1 cellular context compared by ENCODE assay signal in the genomic region with DNA sequence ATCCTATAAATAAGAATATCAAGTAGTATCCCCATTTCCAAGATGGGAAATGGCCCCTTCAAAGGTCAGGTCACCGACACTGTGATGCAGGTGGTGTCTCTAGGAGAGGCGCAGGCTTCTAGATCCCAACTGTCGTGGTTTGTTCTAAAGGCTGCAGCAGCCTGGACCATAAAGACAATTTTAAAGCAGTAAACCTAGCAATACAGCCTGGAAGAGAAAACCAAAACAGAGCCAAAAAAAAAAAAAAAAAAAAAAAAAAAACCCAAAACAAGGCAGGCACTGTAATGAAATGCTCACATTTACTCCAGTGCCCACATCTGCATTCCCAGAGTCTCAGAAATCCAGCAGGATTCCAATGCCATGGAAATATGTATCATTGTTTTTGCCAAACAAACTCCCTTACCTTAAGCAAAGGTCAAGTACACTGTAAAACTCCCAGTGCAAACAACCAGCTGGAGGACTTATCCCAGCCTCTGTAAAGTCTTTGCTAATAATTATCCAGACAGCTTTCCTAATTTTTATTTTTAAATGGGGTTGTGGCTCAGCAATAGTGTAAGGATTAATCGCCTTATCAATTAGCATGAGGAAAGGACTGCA.
A peak's percentile ranks its signal among the peaks of the same experiment; 100 is the strongest.
TF ChIP-seq lines count a peak whose summit lies in the region.

No MANE protein-coding gene starts in this region.

TF ChIP-seq in HepG2, 621 proteins besides CTCF, POLR2A, EP300 and RAD21 (continued from another document and continues in another):
- TF ChIP-seq PRDM15 (CRISPR knock-in tag; IDR thresholded peaks at IDR 0.05) (no peak; the same call in 1 of the 2 replicates), NBN (conservative IDR thresholded peaks at IDR 0.05) (no peak), POLR2AphosphoS5 (IDR thresholded peaks at IDR 0.05; ENCODE audit: low read depth, low read length) (no peak), NONO (IDR thresholded peaks at IDR 0.05) (no peak), NONO (CRISPR knock-in tag; conservative IDR thresholded peaks at IDR 0.05) (0 out of 2 replicates have a peak, but pooled peaks have one; percentile 31), HINFP (CRISPR knock-in tag; IDR thresholded peaks at IDR 0.05; ENCODE audit: low read depth) (no peak), FOXO1 (CRISPR knock-in tag; IDR thresholded peaks at IDR 0.05) (peak; percentile 88), ZNF740 (CRISPR knock-in tag; IDR thresholded peaks at IDR 0.05) (no peak), NR2F1 (CRISPR knock-in tag; IDR thresholded peaks at IDR 0.05) (peak; percentile 29 to 70; a peak in 2 of 4 replicates), RFX1 (IDR thresholded peaks at IDR 0.05) (peak; percentile 48; the same call in 1 of the 2 replicates), ZBTB42 (CRISPR knock-in tag; IDR thresholded peaks at IDR 0.05) (no peak; the same call in 1 of the 2 replicates), NRL (CRISPR knock-in tag; IDR thresholded peaks at IDR 0.05; ENCODE audit: borderline replicate concordance) (no peak), ZSCAN12 (CRISPR knock-in tag; IDR thresholded peaks at IDR 0.05) (0 out of 2 replicates have a peak, but pooled peaks have one; percentile 10), HOXA5 (CRISPR knock-in tag; IDR thresholded peaks at IDR 0.05) (peak; percentile 75; the same call in 1 of the 2 replicates), HNRNPL (IDR thresholded peaks at IDR 0.05; ENCODE audit: low read depth, low read length) (no peak), ZNF558 (CRISPR knock-in tag; IDR thresholded peaks at IDR 0.05; ENCODE audit: borderline replicate concordance) (no peak), ZFP36L1 (CRISPR knock-in tag; IDR thresholded peaks at IDR 0.05) (no peak), NR2F2 (IDR thresholded peaks at IDR 0.05; ENCODE audit: borderline replicate concordance, low read depth) (peak; percentile 78; the same call in 1 of the 2 replicates), TEAD3 (CRISPR knock-in tag; optimal IDR thresholded peaks at IDR 0.05; ENCODE audit: borderline replicate concordance) (peak; percentile 92), NFKBIZ (CRISPR knock-in tag; IDR thresholded peaks at IDR 0.05) (0 out of 2 replicates have a peak, but pooled peaks have one; percentile 35), EZH2 (conservative IDR thresholded peaks at IDR 0.05; ENCODE audit: low read depth, low read length) (no peak), HOMEZ (CRISPR knock-in tag; IDR thresholded peaks at IDR 0.05; ENCODE audit: low read depth) (no peak; the same call in 1 of the 2 replicates), ZBTB40 (IDR thresholded peaks at IDR 0.05) (no peak), ZBTB40 (CRISPR knock-in tag; IDR thresholded peaks at IDR 0.05) (no peak; the same call in 1 of the 2 replicates), HCFC1 (IDR thresholded peaks at IDR 0.05; ENCODE audit: low read depth, low read length) (no peak)
- TF ChIP-seq, protein P1, sequence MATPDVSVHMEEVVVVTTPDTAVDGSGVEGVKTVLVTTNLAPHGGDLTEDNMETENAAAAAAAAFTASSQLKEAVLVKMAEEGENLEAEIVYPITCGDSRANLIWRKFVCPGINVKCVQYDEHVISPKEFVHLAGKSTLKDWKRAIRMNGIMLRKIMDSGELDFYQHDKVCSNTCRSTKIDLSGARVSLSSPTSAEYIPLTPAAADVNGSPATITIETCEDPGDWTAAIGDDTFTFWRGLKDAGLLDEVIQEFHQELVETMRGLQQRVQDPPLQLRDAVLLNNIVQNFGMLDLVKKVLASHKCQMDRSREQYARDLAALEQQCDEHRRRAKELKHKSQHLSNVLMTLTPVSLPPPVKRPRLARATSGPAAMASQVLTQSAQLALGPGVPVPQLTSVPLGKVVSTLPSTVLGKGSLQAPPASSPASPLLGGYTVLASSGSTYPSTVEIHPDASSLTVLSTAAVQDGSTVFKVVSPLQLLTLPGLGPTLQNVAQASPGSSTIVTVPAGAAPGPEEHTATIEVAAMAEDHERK (CRISPR knock-in tag; IDR thresholded peaks at IDR 0.05; ENCODE audit: low read depth): no peak
- TF ChIP-seq, protein P2, sequence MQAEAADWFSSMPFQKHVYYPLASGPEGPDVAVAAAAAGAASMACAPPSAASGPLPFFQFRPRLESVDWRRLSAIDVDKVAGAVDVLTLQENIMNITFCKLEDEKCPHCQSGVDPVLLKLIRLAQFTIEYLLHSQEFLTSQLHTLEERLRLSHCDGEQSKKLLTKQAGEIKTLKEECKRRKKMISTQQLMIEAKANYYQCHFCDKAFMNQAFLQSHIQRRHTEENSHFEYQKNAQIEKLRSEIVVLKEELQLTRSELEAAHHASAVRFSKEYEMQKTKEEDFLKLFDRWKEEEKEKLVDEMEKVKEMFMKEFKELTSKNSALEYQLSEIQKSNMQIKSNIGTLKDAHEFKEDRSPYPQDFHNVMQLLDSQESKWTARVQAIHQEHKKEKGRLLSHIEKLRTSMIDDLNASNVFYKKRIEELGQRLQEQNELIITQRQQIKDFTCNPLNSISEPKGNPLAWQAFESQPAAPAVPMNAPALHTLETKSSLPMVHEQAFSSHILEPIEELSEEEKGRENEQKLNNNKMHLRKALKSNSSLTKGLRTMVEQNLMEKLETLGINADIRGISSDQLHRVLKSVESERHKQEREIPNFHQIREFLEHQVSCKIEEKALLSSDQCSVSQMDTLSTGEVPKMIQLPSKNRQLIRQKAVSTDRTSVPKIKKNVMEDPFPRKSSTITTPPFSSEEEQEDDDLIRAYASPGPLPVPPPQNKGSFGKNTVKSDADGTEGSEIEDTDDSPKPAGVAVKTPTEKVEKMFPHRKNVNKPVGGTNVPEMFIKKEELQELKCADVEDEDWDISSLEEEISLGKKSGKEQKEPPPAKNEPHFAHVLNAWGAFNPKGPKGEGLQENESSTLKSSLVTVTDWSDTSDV (CRISPR knock-in tag; IDR thresholded peaks at IDR 0.05): no peak
- TF ChIP-seq, protein P3, sequence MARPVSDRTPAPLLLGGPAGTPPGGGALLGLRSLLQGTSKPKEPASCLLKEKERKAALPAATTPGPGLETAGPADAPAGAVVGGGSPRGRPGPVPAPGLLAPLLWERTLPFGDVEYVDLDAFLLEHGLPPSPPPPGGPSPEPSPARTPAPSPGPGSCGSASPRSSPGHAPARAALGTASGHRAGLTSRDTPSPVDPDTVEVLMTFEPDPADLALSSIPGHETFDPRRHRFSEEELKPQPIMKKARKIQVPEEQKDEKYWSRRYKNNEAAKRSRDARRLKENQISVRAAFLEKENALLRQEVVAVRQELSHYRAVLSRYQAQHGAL (CRISPR knock-in tag; IDR thresholded peaks at IDR 0.05; ENCODE audit: not compliant biosample characterization): no peak
